In the genomic region with DNA sequence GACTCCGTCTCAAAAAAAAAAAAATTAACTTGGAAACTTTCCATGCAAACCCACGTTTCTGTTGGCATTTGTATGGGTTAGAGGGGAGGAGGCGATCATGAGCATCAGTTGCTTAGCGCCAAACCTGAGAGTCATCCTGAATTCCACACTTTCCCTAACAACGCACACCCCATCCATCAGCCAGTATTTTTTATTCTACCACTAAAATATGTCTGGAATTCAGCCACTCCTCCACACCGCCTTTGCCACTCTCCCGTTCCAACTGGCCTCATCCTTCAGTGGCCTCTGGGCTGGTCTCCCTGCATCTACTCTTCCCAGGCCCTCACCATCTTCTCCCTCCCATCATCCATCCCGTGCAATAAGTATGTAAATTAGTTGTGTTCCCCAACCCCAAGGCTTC, we compare ENCODE assay signal across 2 cellular contexts.
TF ChIP-seq lines count a peak whose summit lies in the region.

No MANE protein-coding gene starts in this region.

TF ChIP-seq in A549, 52 proteins besides CTCF, POLR2A, EP300 and RAD21:
- no peak for TF ChIP-seq PHF8 (IDR thresholded peaks at IDR 0.05; ENCODE audit: borderline replicate concordance, low read depth)
TF ChIP-seq in A549: peak in this region for 0.

TF ChIP-seq in GM23338, 12 proteins besides CTCF, POLR2A, EP300 and RAD21:
- no peak for TF ChIP-seq ZNF331 (CRISPR knock-in tag; IDR thresholded peaks at IDR 0.05; ENCODE audit: low read depth)
- no peak for TF ChIP-seq JUNB (IDR thresholded peaks at IDR 0.05; ENCODE audit: unreplicated experiment)
- TF ChIP-seq POLR2AphosphoS5 (IDR thresholded peaks at IDR 0.05; ENCODE audit: low read depth) = no peak
- TF ChIP-seq STAT1 (IDR thresholded peaks at IDR 0.05; ENCODE audit: unreplicated experiment) = no peak
- TF ChIP-seq EZH2phosphoT487 (IDR thresholded peaks at IDR 0.05; ENCODE audit: unreplicated experiment) = no peak
- TF ChIP-seq ZNF114 (CRISPR knock-in tag; IDR thresholded peaks at IDR 0.05) = no peak
- TF ChIP-seq NANOG (IDR thresholded peaks at IDR 0.05; ENCODE audit: borderline replicate concordance) = no peak
- no peak for TF ChIP-seq REST (IDR thresholded peaks at IDR 0.05; ENCODE audit: unreplicated experiment)
- TF ChIP-seq EZH2 (IDR thresholded peaks at IDR 0.05; ENCODE audit: low read depth, unreplicated experiment) = no peak
- TF ChIP-seq, protein P1, sequence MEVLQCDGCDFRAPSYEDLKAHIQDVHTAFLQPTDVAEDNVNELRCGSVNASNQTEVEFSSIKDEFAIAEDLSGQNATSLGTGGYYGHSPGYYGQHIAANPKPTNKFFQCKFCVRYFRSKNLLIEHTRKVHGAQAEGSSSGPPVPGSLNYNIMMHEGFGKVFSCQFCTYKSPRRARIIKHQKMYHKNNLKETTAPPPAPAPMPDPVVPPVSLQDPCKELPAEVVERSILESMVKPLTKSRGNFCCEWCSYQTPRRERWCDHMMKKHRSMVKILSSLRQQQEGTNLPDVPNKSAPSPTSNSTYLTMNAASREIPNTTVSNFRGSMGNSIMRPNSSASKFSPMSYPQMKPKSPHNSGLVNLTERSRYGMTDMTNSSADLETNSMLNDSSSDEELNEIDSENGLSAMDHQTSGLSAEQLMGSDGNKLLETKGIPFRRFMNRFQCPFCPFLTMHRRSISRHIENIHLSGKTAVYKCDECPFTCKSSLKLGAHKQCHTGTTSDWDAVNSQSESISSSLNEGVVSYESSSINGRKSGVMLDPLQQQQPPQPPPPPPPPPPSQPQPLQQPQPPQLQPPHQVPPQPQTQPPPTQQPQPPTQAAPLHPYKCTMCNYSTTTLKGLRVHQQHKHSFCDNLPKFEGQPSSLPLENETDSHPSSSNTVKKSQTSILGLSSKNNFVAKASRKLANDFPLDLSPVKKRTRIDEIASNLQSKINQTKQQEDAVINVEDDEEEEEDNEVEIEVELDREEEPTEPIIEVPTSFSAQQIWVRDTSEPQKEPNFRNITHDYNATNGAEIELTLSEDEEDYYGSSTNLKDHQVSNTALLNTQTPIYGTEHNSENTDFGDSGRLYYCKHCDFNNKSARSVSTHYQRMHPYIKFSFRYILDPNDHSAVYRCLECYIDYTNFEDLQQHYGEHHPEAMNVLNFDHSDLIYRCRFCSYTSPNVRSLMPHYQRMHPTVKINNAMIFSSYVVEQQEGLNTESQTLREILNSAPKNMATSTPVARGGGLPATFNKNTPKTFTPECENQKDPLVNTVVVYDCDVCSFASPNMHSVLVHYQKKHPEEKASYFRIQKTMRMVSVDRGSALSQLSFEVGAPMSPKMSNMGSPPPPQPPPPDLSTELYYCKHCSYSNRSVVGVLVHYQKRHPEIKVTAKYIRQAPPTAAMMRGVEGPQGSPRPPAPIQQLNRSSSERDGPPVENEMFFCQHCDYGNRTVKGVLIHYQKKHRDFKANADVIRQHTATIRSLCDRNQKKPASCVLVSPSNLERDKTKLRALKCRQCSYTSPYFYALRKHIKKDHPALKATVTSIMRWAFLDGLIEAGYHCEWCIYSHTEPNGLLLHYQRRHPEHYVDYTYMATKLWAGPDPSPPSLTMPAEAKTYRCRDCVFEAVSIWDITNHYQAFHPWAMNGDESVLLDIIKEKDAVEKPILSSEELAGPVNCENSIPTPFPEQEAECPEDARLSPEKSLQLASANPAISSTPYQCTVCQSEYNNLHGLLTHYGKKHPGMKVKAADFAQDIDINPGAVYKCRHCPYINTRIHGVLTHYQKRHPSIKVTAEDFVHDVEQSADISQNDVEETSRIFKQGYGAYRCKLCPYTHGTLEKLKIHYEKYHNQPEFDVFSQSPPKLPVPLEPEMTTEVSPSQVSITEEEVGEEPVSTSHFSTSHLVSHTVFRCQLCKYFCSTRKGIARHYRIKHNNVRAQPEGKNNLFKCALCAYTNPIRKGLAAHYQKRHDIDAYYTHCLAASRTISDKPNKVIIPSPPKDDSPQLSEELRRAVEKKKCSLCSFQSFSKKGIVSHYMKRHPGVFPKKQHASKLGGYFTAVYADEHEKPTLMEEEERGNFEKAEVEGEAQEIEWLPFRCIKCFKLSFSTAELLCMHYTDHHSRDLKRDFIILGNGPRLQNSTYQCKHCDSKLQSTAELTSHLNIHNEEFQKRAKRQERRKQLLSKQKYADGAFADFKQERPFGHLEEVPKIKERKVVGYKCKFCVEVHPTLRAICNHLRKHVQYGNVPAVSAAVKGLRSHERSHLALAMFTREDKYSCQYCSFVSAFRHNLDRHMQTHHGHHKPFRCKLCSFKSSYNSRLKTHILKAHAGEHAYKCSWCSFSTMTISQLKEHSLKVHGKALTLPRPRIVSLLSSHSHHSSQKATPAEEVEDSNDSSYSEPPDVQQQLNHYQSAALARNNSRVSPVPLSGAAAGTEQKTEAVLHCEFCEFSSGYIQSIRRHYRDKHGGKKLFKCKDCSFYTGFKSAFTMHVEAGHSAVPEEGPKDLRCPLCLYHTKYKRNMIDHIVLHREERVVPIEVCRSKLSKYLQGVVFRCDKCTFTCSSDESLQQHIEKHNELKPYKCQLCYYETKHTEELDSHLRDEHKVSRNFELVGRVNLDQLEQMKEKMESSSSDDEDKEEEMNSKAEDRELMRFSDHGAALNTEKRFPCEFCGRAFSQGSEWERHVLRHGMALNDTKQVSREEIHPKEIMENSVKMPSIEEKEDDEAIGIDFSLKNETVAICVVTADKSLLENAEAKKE (CRISPR knock-in tag; IDR thresholded peaks at IDR 0.05) = no peak
- TF ChIP-seq ETS1 (IDR thresholded peaks at IDR 0.05) = no peak
- TF ChIP-seq CREB1 (CRISPR knock-in tag; IDR thresholded peaks at IDR 0.05; ENCODE audit: low read depth) = no peak
